Comparison of ENCODE assay signal across 23 cellular contexts in the genomic region with DNA sequence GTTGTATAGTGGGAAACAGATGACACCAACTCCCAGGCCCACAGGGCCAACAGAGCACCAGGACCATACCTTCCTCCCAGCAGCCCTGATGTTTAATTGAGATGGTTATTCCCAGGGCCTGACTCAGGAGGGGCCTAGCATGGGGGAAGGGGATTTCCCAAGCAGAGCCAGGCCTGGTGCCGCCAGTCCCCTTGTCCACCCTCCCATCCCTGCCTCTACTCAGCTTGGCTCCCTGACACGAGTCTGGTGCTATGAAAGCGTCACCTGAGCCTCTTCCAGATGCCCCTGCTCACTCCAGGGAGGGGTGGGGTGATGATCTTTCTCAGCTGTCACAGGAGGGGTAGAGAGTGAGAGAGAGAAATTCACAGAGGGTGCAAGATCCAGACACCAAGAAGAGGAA.
"Had no signal": no experiment of that assay in that cellular context is flagged by ENCODE, and none has a peak within 500 bp of the region (broad histone marks: within the 10 kb centered on the region; RNA-seq: fewer than 3 reads in every experiment).

No MANE protein-coding gene starts in this region.

- H3K27ac ChIP-seq: adrenal gland, ascending aorta, foreskin keratinocyte, left ventricle myocardium inferior, spleen, testis, uterus, VCaP had no signal

- H3K9me3 ChIP-seq: adrenal gland, ascending aorta, left ventricle myocardium inferior, spleen, testis, uterus had no signal

- H3K4me3 Mint-ChIP-seq: activated CD4-positive, alpha-beta T cell treated with anti-CD3 and anti-CD28 coated beads, Interleukin-2, amount 10 ng/mL, durations not matched to agents 7 days and 5 days; activated CD8-positive, alpha-beta T cell treated with anti-CD3 and anti-CD28 coated beads, Interleukin-2, amount 10 ng/mL, durations not matched to agents 7 days and 5 days; activated T-helper 1 cell treated with anti-CD3 and anti-CD28 coated beads, Interleukin-12 subunit alpha, Interleukin-12 subunit beta, Interleukin-2, Interleukin-4 antibody, amounts not matched to agents 30 ng/mL and 10 ng/mL and 1 ng/mL, durations not matched to agents 14 hours and 24 hours and 36 hours; immature natural killer cell; T-helper 2 cell treated with Interferon-gamma antibody and Interleukin-4, amounts not matched to agents 5 μg/mL and 100 μg/mL, for 36 hours had no signal

- H3K4me3 ChIP-seq: adrenal gland, ascending aorta, left ventricle myocardium inferior, spleen, testis, uterus had no signal

- H3K27ac Mint-ChIP-seq: activated CD4-positive, alpha-beta T cell treated with anti-CD3 and anti-CD28 coated beads, Interleukin-2, amount 10 ng/mL, durations not matched to agents 7 days and 5 days; activated CD8-positive, alpha-beta T cell treated with anti-CD3 and anti-CD28 coated beads, Interleukin-2, amount 10 ng/mL, durations not matched to agents 7 days and 5 days; activated T-helper 1 cell treated with anti-CD3 and anti-CD28 coated beads, Interleukin-12 subunit alpha, Interleukin-12 subunit beta, Interleukin-2, Interleukin-4 antibody, amounts not matched to agents 30 ng/mL and 10 ng/mL and 1 ng/mL, durations not matched to agents 14 hours and 24 hours and 36 hours; immature natural killer cell; progenitor cell of endocrine pancreas; T-helper 2 cell treated with Interferon-gamma antibody and Interleukin-4, amounts not matched to agents 5 μg/mL and 100 μg/mL, for 36 hours had no signal

- H3K4me1 Mint-ChIP-seq: activated CD4-positive, alpha-beta T cell treated with anti-CD3 and anti-CD28 coated beads, Interleukin-2, amount 10 ng/mL, durations not matched to agents 7 days and 5 days; immature natural killer cell had no signal

- H3K36me3 Mint-ChIP-seq: activated naive CD4-positive, alpha-beta T cell treated with anti-CD3 and anti-CD28 coated beads, Interleukin-2, amount 50 U/mL, for 72 hours; immature natural killer cell had no signal

- DNase-seq: activated CD4-positive, alpha-beta T cell treated with anti-CD3 and anti-CD28 coated beads, Interleukin-2, amount 10 ng/mL, durations not matched to agents 7 days and 5 days; activated CD8-positive, alpha-beta T cell treated with anti-CD3 and anti-CD28 coated beads, Interleukin-2, amount 10 ng/mL, durations not matched to agents 7 days and 5 days; activated gamma-delta T cell; adrenal gland; central memory CD4-positive, alpha-beta T cell; effector memory CD4-positive, alpha-beta T cell; foreskin keratinocyte; immature natural killer cell; left ventricle myocardium inferior; mammary epithelial cell; spleen; stimulated activated CD4-positive, alpha-beta T cell treated with anti-CD3 and anti-CD28 coated beads, Interleukin-4, amount 100 ng/mL, for 1 hour; stimulated activated naive CD4-positive, alpha-beta T cell; testis; trophoblast cell; uterus had no signal

- H3K27me3 Mint-ChIP-seq: activated CD4-positive, alpha-beta T cell treated with anti-CD3 and anti-CD28 coated beads, Interleukin-2, amount 10 ng/mL, durations not matched to agents 7 days and 5 days; progenitor cell of endocrine pancreas had no signal

- H3K27me3 ChIP-seq: adrenal gland, ascending aorta, foreskin keratinocyte, spleen, testis, uterus had no signal

- H3K36me3 ChIP-seq: adrenal gland, ascending aorta, left ventricle myocardium inferior, spleen, uterus had no signal

- ATAC-seq: activated CD4-positive, CD25-positive, alpha-beta regulatory T cell treated with anti-CD3 and anti-CD28 coated beads, Interleukin-2, amount 50 U/mL, for 24 hours; activated CD8-positive, alpha-beta T cell treated with anti-CD3 and anti-CD28 coated beads, Interleukin-2, amount 10 ng/mL, durations not matched to agents 7 days and 5 days; activated naive CD4-positive, alpha-beta T cell treated with anti-CD3 and anti-CD28 coated beads, Interleukin-2, amount 50 U/mL, for 72 hours; foreskin keratinocyte had no signal

- H3K4me1 ChIP-seq: adrenal gland, ascending aorta, foreskin keratinocyte, testis, uterus had no signal

- H3K9me3 Mint-ChIP-seq: activated CD4-positive, alpha-beta T cell treated with anti-CD3 and anti-CD28 coated beads, Interleukin-2, amount 10 ng/mL, durations not matched to agents 7 days and 5 days; activated naive CD4-positive, alpha-beta T cell treated with anti-CD3 and anti-CD28 coated beads, Interleukin-2, amount 50 U/mL, for 72 hours; activated T-helper 1 cell treated with anti-CD3 and anti-CD28 coated beads, Interleukin-12 subunit alpha, Interleukin-12 subunit beta, Interleukin-2, Interleukin-4 antibody, amounts not matched to agents 30 ng/mL and 10 ng/mL and 1 ng/mL, durations not matched to agents 14 hours and 24 hours and 36 hours; immature natural killer cell; T-helper 2 cell treated with Interferon-gamma antibody and Interleukin-4, amounts not matched to agents 5 μg/mL and 100 μg/mL, for 36 hours had no signal
